Comparison of ENCODE assay signal across 12 cellular contexts in the genomic region with DNA sequence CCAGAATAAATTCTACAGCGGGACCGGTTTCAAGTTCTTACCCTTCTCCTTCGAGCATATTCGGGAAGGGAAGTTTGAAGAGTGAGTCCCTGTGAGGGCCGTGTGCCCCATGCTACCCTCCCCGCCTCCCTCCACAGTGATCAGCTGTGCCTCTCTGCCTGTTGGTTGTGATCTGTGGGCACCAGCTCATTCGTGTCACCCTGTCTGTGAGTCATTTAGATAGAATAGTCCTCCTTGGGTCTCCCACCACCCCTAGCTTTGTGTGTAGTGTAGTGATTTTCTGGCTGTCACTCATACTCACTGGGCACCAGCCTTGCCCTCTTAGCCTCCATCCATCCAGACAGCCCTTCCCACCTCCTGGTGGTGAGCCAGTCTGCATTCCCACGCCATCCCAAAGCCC. TPM values are rescaled to one million over a fixed set of nuclear protein-coding genes. Genes with fewer than 3 reads are reported as not detected.
DNase-seq lines count a peak whose midpoint lies in the region; TF ChIP-seq lines count a peak whose summit lies in the region.
"Had no signal": no experiment of that assay in that cellular context is flagged by ENCODE, and none has a peak within 500 bp of the region (broad histone marks: within the 10 kb centered on the region; RNA-seq: fewer than 3 reads in every experiment).

No MANE protein-coding gene starts in this region.

- H4K8ac ChIP-seq in neuronal stem cell (ENCODE audit: low read depth, low read length) = peak overlapping the region; percentile 19

- peaks cover 14% of the 10 kb centered on the region for H3K27me3 Mint-ChIP-seq in endothelial cell (ENCODE audit: unreplicated experiment)

- H3K4me1 ChIP-seq in neuronal stem cell (ENCODE audit: control insufficient read depth in 2 of 2, insufficient read depth in 1 of 2, low read depth in 1 of 2, low read length in 2 of 2) (peaks cover 50 to 54% of the 10 kb centered on the region in 2 donors), urinary bladder (ENCODE audit: insufficient read depth) (no peaks in the 10 kb centered on the region)

- H3K4me3 ChIP-seq in neuronal stem cell (ENCODE audit: low read length in 2 of 2) (no peak overlapping the region), urinary bladder (ENCODE audit: low read depth, low read length) (no peak overlapping the region)

- TF ChIP-seq CTCF in endothelial cell (IDR thresholded peaks at IDR 0.05; ENCODE audit: unreplicated experiment) = no peak

- no CpG with 5 or more reads among the region's 8 CpGs for WGBS in neuronal stem cell (ENCODE audit: extremely low coverage in 2 of 2, insufficient read length in 2 of 2, insufficient replicate concordance in 1 of 2), 2 donors
- WGBS in urinary bladder = 42% methylated on average over 8 of the region's 8 CpGs

- H2AFZ ChIP-seq in neuronal stem cell (ENCODE audit: low read length) = no peak overlapping the region

- H3K36me3 Mint-ChIP-seq in endothelial cell (ENCODE audit: low read depth, unreplicated experiment) = peaks cover 25% of the 10 kb centered on the region

- H3K4me1 Mint-ChIP-seq in endothelial cell (ENCODE audit: unreplicated experiment) = peaks cover 67% of the 10 kb centered on the region

- no peaks in the 10 kb centered on the region for H3K9me3 Mint-ChIP-seq in endothelial cell (ENCODE audit: unreplicated experiment)
- H3K9me3 Mint-ChIP-seq: activated CD4-positive, alpha-beta memory T cell treated with anti-CD3 and anti-CD28 coated beads, Interleukin-2, amount 10 ng/mL, durations not matched to agents 7 days and 5 days had no signal

- no peak overlapping the region for H3K4ac ChIP-seq in neuronal stem cell (ENCODE audit: low read length)

- no peaks in the 10 kb centered on the region for H3K9me3 ChIP-seq in neuronal stem cell (replicated peaks in 1 of 2; ENCODE audit: control insufficient read depth in 2 of 2, insufficient read depth in 1 of 2, low read depth in 1 of 2, low read length in 2 of 2)

- H3K9ac ChIP-seq in neuronal stem cell (ENCODE audit: low read depth, low read length, poor library complexity) = no peak overlapping the region

- no peak overlapping the region for H2BK12ac ChIP-seq in neuronal stem cell (ENCODE audit: low read length)

- DNase-seq in activated naive CD4-positive, alpha-beta T cell treated with Interleukin-2 at 50 U/mL for 16 hours = peak; percentile 11
- DNase-seq in activated naive CD4-positive, alpha-beta T cell (lab: John Stamatoyannopoulos, UW) = no peak
- DNase-seq in endothelial cell (ENCODE audit: low spot score) (no peak), neuronal stem cell (ENCODE audit: low spot score) (no peak), NCI-H82 (lab: John Stamatoyannopoulos, UW) (no peak), NCI-H2227 treated with DMSO at 0.1 percent for 48 hours (lab: John Stamatoyannopoulos, UW) (no peak), T-helper 9 cell (no peak)
- DNase-seq: activated CD4-positive, alpha-beta memory T cell treated with anti-CD3 and anti-CD28 coated beads, Interleukin-2, amount 10 ng/mL, durations not matched to agents 7 days and 5 days; islet precursor cell; NCI-H1048; SHP77 had no signal

- H3K36me3 ChIP-seq in neuronal stem cell (replicated peaks in 1 of 2; ENCODE audit: control insufficient read depth in 2 of 2, insufficient read depth in 2 of 2, low read length in 2 of 2) (peaks cover 14 to 45% of the 10 kb centered on the region in 2 donors), urinary bladder (ENCODE audit: insufficient read depth) (no peaks in the 10 kb centered on the region)

- H2BK120ac ChIP-seq in neuronal stem cell (ENCODE audit: low read depth, low read length) = no peak overlapping the region

- peak overlapping the region; percentile 86 for H3K18ac ChIP-seq in neuronal stem cell (ENCODE audit: low read length)

- H3K27ac ChIP-seq in neuronal stem cell (replicated peaks; ENCODE audit: low read length) = peak overlapping the region; percentile 92
- H3K27ac ChIP-seq in urinary bladder (ENCODE audit: low read depth) = peak overlapping the region; percentile 81

- peak overlapping the region; percentile 39 for H2BK5ac ChIP-seq in neuronal stem cell (ENCODE audit: low read length)

- peak overlapping the region; percentile 99 for H3K27ac Mint-ChIP-seq in endothelial cell (ENCODE audit: unreplicated experiment)
- H3K27ac Mint-ChIP-seq: activated CD4-positive, alpha-beta memory T cell treated with anti-CD3 and anti-CD28 coated beads, Interleukin-2, amount 10 ng/mL, durations not matched to agents 7 days and 5 days had no signal

- H3K4me2 ChIP-seq in neuronal stem cell (ENCODE audit: insufficient read depth, low read length, poor library complexity, severe bottlenecking) = no peak overlapping the region

- H3K27me3 ChIP-seq in neuronal stem cell (ENCODE audit: control insufficient read depth in 3 of 3, insufficient read depth in 3 of 3, low read depth in 1 of 3, low read length in 3 of 3) = no peaks in the 10 kb centered on the region

- no peak overlapping the region for H3K23ac ChIP-seq in neuronal stem cell (ENCODE audit: low read depth, low read length, poor library complexity)

- peak overlapping the region; percentile 29 for H2BK15ac ChIP-seq in neuronal stem cell (ENCODE audit: low read length)

- peaks cover 3% of the 10 kb centered on the region for H3K79me1 ChIP-seq in neuronal stem cell (ENCODE audit: low read depth, low read length)

- no peak overlapping the region for H3K14ac ChIP-seq in neuronal stem cell (ENCODE audit: low read length)

- no peak overlapping the region for H4K91ac ChIP-seq in neuronal stem cell (ENCODE audit: low read depth, low read length, poor library complexity)

- peak overlapping the region; percentile 37 for H3K4me3 Mint-ChIP-seq in endothelial cell (ENCODE audit: unreplicated experiment)
- H3K4me3 Mint-ChIP-seq: activated CD4-positive, alpha-beta memory T cell treated with anti-CD3 and anti-CD28 coated beads, Interleukin-2, amount 10 ng/mL, durations not matched to agents 7 days and 5 days had no signal

- no peak overlapping the region for H2AK5ac ChIP-seq in neuronal stem cell (ENCODE audit: low read depth, low read length)

RNA-seq across cellular contexts. Expression of a gene that starts 15.0 kb away (rescaled TPM):
- 24.2 TPM for total RNA-seq in endothelial cell (ENCODE audit: unreplicated experiment)
- polyA plus RNA-seq in neuronal stem cell (2013, experiment 1 of 2) = 6.6 TPM
- polyA plus RNA-seq in neuronal stem cell (2013, experiment 2 of 2) = 6.4 TPM
- total RNA-seq in urinary bladder = 18.0 TPM
- polyA plus RNA-seq in urinary bladder = 40.3 TPM

RNA-seq across cellular contexts. Expression of a gene that starts 31.7 kb away (rescaled TPM):
- 0.64 TPM for total RNA-seq in endothelial cell (ENCODE audit: unreplicated experiment)
- polyA plus RNA-seq in neuronal stem cell (2013, experiment 1 of 2) = 1.6 TPM
- 1.8 TPM for polyA plus RNA-seq in neuronal stem cell (2013, experiment 2 of 2)
- 1.5 TPM for total RNA-seq in urinary bladder
- 2.5 TPM for polyA plus RNA-seq in urinary bladder

RNA-seq across cellular contexts. Expression of a gene that starts 40.9 kb away (rescaled TPM):
- 66.3 TPM for total RNA-seq in endothelial cell (ENCODE audit: unreplicated experiment)
- polyA plus RNA-seq in neuronal stem cell (2013, experiment 1 of 2) = 74.9 TPM
- 76.5 TPM for polyA plus RNA-seq in neuronal stem cell (2013, experiment 2 of 2)
- 8.8 TPM for total RNA-seq in urinary bladder
- polyA plus RNA-seq in urinary bladder = 43.7 TPM

RNA-seq across cellular contexts. Expression of a gene that starts 45.9 kb away (rescaled TPM):
- total RNA-seq in endothelial cell (ENCODE audit: unreplicated experiment) (45.9 TPM), urinary bladder (17.1 TPM)
- 25.1 TPM for polyA plus RNA-seq in neuronal stem cell (2013, experiment 1 of 2)
- 25.5 TPM for polyA plus RNA-seq in neuronal stem cell (2013, experiment 2 of 2)
- polyA plus RNA-seq in urinary bladder = 38.0 TPM

RNA-seq across cellular contexts. Expression of a gene that starts 56.5 kb away (rescaled TPM):
- total RNA-seq in endothelial cell (ENCODE audit: unreplicated experiment) (8.0 TPM), urinary bladder (4.5 TPM)
- 27.2 TPM for polyA plus RNA-seq in neuronal stem cell (2013, experiment 1 of 2)
- polyA plus RNA-seq in neuronal stem cell (2013, experiment 2 of 2) = 27.4 TPM
- 7.9 TPM for polyA plus RNA-seq in urinary bladder
